19 cellular contexts compared by ENCODE assay signal in genomic region chr1:50195205-50195604, GRCh38.
DNase-seq lines count a peak whose midpoint lies in the region; ATAC-seq and TF ChIP-seq lines count a peak whose summit lies in the region.
"Had no signal": no experiment of that assay in that cellular context is flagged by ENCODE, and none has a peak within 500 bp of the region (broad histone marks: within the 10 kb centered on the region; RNA-seq: fewer than 3 reads in every experiment).

No MANE protein-coding gene starts in this region.

- no peaks in the 10 kb centered on the region for H3K9me3 ChIP-seq in testis
- H3K9me3 ChIP-seq: BLaER1 had no signal

- H3K4me3 ChIP-seq in testis, result no peak overlapping the region
- H3K4me3 ChIP-seq: BLaER1, GM23248 had no signal

- DNase-seq in ELF-1 (ENCODE audit: low read depth, low spot score) (peak; percentile 1), WTC11 (ENCODE audit: low spot score) (no peak), iPS-NIHi11 (ENCODE audit: low spot score) (peak; percentile 22), DMS114 treated with DMSO at 0.1 percent for 48 hours (lab: John Stamatoyannopoulos, UW; ENCODE audit: unreplicated experiment) (no peak), testis (no peak)
- DNase-seq: CD4-positive, CD25-positive, alpha-beta regulatory T cell; CD8-positive, alpha-beta memory T cell; DMS 273 treated with DMSO at 0.1 percent for 48 hours; DMS53; DMS79 treated with DMSO at 0.1 percent for 48 hours; GM23248; H9 had no signal

- no peaks in the 10 kb centered on the region for H3K27me3 Mint-ChIP-seq in WTC11 (ENCODE audit: low read depth)
- H3K27me3 Mint-ChIP-seq in stimulated activated memory B cell treated with anti-CD40 and anti-IgM and Interleukin-4, amounts not matched to agents 10 μg/mL and 1 μg/mL and 100 μg/mL, for 72 hours, result peaks cover 18% of the 10 kb centered on the region
- H3K27me3 Mint-ChIP-seq: CD4-positive, CD25-positive, alpha-beta regulatory T cell had no signal

- CTCF ChIA-PET in WTC11 (lab: Charles Lee), result no interaction called here

- 73 to 80% methylated on average over 2 of the region's 2 CpGs for WGBS in testis, 2 donors

- no peak overlapping the region for H3K27ac Mint-ChIP-seq in WTC11
- H3K27ac Mint-ChIP-seq in stimulated activated memory B cell treated with anti-CD40 and anti-IgM and Interleukin-4, amounts not matched to agents 10 μg/mL and 1 μg/mL and 100 μg/mL, for 72 hours, result no peak overlapping the region
- H3K27ac Mint-ChIP-seq: B cell; CD4-positive, CD25-positive, alpha-beta regulatory T cell; CD8-positive, alpha-beta memory T cell; H9 had no signal

- no peak overlapping the region for H3K4me3 Mint-ChIP-seq in WTC11
- no peak overlapping the region for H3K4me3 Mint-ChIP-seq in stimulated activated memory B cell treated with anti-CD40 and anti-IgM and Interleukin-4, amounts not matched to agents 10 μg/mL and 1 μg/mL and 100 μg/mL, for 72 hours
- H3K4me3 Mint-ChIP-seq: B cell; CD4-positive, CD25-positive, alpha-beta regulatory T cell; CD8-positive, alpha-beta memory T cell; H9 had no signal

- no peak for TF ChIP-seq POLR2A in testis (IDR thresholded peaks at IDR 0.05)

- TF ChIP-seq CTCF in WTC11 (IDR thresholded peaks at IDR 0.05) (no peak), testis (IDR thresholded peaks at IDR 0.05) (no peak)

- intact Hi-C loops in testis (cut with DNase I; ENCODE audit: low total_unique reads), result no loop called here

- no peaks in the 10 kb centered on the region for H3K4me1 ChIP-seq in testis

- H3K36me3 Mint-ChIP-seq in WTC11, result no peaks in the 10 kb centered on the region
- H3K36me3 Mint-ChIP-seq in stimulated activated memory B cell treated with anti-CD40 and anti-IgM and Interleukin-4, amounts not matched to agents 10 μg/mL and 1 μg/mL and 100 μg/mL, for 72 hours, result no peaks in the 10 kb centered on the region
- H3K36me3 Mint-ChIP-seq: CD4-positive, CD25-positive, alpha-beta regulatory T cell; CD8-positive, alpha-beta memory T cell had no signal

- peaks cover 9% of the 10 kb centered on the region for H3K4me1 Mint-ChIP-seq in WTC11
- no peaks in the 10 kb centered on the region for H3K4me1 Mint-ChIP-seq in stimulated activated memory B cell treated with anti-CD40 and anti-IgM and Interleukin-4, amounts not matched to agents 10 μg/mL and 1 μg/mL and 100 μg/mL, for 72 hours
- H3K4me1 Mint-ChIP-seq: B cell; CD4-positive, CD25-positive, alpha-beta regulatory T cell; CD8-positive, alpha-beta memory T cell; H9 had no signal

- H3K27ac ChIP-seq in testis, result no peak overlapping the region
- H3K27ac ChIP-seq: 22Rv1, BLaER1, C4-2B, GM23248 had no signal

- POLR2A ChIA-PET in WTC11 (lab: Charles Lee), result no interaction called here

- H3K9me3 Mint-ChIP-seq in WTC11, result no peaks in the 10 kb centered on the region
- H3K9me3 Mint-ChIP-seq in stimulated activated memory B cell treated with anti-CD40 and anti-IgM and Interleukin-4, amounts not matched to agents 10 μg/mL and 1 μg/mL and 100 μg/mL, for 72 hours, result no peaks in the 10 kb centered on the region
- H3K9me3 Mint-ChIP-seq: CD8-positive, alpha-beta memory T cell had no signal

- no peaks in the 10 kb centered on the region for H3K27me3 ChIP-seq in testis
- H3K27me3 ChIP-seq: BLaER1 had no signal

- no peaks in the 10 kb centered on the region for H3K36me3 ChIP-seq in testis (ENCODE audit: low read depth, missing control alignments)
- H3K36me3 ChIP-seq: BLaER1 had no signal

- ATAC-seq in WTC11, result peak; percentile 69
- peak; percentile 7 for ATAC-seq in stimulated activated memory B cell treated with anti-CD40 and anti-IgM and Interleukin-4, amounts not matched to agents 10 μg/mL and 1 μg/mL and 100 μg/mL, for 72 hours
- no peak for ATAC-seq in esophagus mucosa
- ATAC-seq: HCT116 had no signal

TF ChIP-seq in WTC11, 78 proteins besides CTCF, POLR2A, EP300 and RAD21:
- TF ChIP-seq NR2C2 (CRISPR knock-in tag; IDR thresholded peaks at IDR 0.05), result no peak
- TF ChIP-seq IRF1 (CRISPR knock-in tag; IDR thresholded peaks at IDR 0.05), result no peak
- no peak for TF ChIP-seq ZNF138 (CRISPR knock-in tag; conservative IDR thresholded peaks at IDR 0.05)
- TF ChIP-seq SP1 (CRISPR knock-in tag; conservative IDR thresholded peaks at IDR 0.05), result no peak
- no peak for TF ChIP-seq E2F5 (CRISPR knock-in tag; IDR thresholded peaks at IDR 0.05)
- TF ChIP-seq SMAD4 (CRISPR knock-in tag; IDR thresholded peaks at IDR 0.05), result no peak
- TF ChIP-seq ZNF219 (CRISPR knock-in tag; IDR thresholded peaks at IDR 0.05; ENCODE audit: borderline replicate concordance), result no peak
- no peak for TF ChIP-seq FOXK1 (CRISPR knock-in tag; IDR thresholded peaks at IDR 0.05)
- TF ChIP-seq E2F4 (CRISPR knock-in tag; IDR thresholded peaks at IDR 0.05; ENCODE audit: borderline replicate concordance, low read depth), result no peak
- TF ChIP-seq ZNF232 (CRISPR knock-in tag; IDR thresholded peaks at IDR 0.05), result no peak
- no peak for TF ChIP-seq ATF6 (CRISPR knock-in tag; IDR thresholded peaks at IDR 0.05)
- TF ChIP-seq NR3C1 (CRISPR knock-in tag; conservative IDR thresholded peaks at IDR 0.05; ENCODE audit: low read depth), result no peak
- no peak for TF ChIP-seq GABPB1 (CRISPR knock-in tag; IDR thresholded peaks at IDR 0.05)
- TF ChIP-seq OVOL2 (CRISPR knock-in tag; IDR thresholded peaks at IDR 0.05; ENCODE audit: borderline replicate concordance), result no peak
- no peak for TF ChIP-seq FOXJ3 (CRISPR knock-in tag; IDR thresholded peaks at IDR 0.05; ENCODE audit: borderline replicate concordance)
- TF ChIP-seq RELA (CRISPR knock-in tag; IDR thresholded peaks at IDR 0.05; ENCODE audit: borderline replicate concordance), result no peak

Comparison
In these comparisons a context has a peak if more than half of its experiments do, and no peak if none do; other contexts are left out.
1. DNase-seq: peak in ELF-1 (single experiment) and iPS-NIHi11 (single experiment); none in WTC11 (single experiment), DMS114 treated with DMSO at 0.1 percent for 48 hours (single experiment) and testis (single experiment).